10 cellular contexts compared by ENCODE assay signal in genomic region chr5:106843812-106844416, GRCh38.
DNase-seq lines count a peak whose midpoint lies in the region; ATAC-seq and TF ChIP-seq lines count a peak whose summit lies in the region.
"Had no signal": no experiment of that assay in that cellular context is flagged by ENCODE, and none has a peak within 500 bp of the region (broad histone marks: within the 10 kb centered on the region; RNA-seq: fewer than 3 reads in every experiment).

No MANE protein-coding gene starts in this region.

- CTCF ChIA-PET in HCT116 (lab: Charles Lee) = no interaction called here

- no peak overlapping the region for H3K4me3 Mint-ChIP-seq in activated T-cell treated with anti-CD3 and anti-CD28 coated beads, Interleukin-2, amount 50 U/mL, for 4 hours

- no peaks in the 10 kb centered on the region for H3K36me3 ChIP-seq in HCT116 (ENCODE audit: control insufficient read depth in 1 of 2, insufficient read depth in 2 of 2, low read length in 2 of 2)
- H3K36me3 ChIP-seq in hepatocyte (replicated peaks; ENCODE audit: insufficient read depth, low read depth) = no peaks in the 10 kb centered on the region
- H3K36me3 ChIP-seq in adrenal gland (replicated peaks in 1 of 2) = no peaks in the 10 kb centered on the region

- peak; percentile 90 for ATAC-seq in HCT116
- ATAC-seq in activated T-cell treated with anti-CD3 and anti-CD28 coated beads, Interleukin-2, amount 50 U/mL, for 4 hours = no peak

- H3K27me3 ChIP-seq in HCT116 (ENCODE audit: insufficient read depth, low read length) (no peaks in the 10 kb centered on the region), hepatocyte (no peaks in the 10 kb centered on the region), adrenal gland (no peaks in the 10 kb centered on the region)

- TF ChIP-seq POLR2A in HCT116 (IDR thresholded peaks at IDR 0.05; ENCODE audit: borderline replicate concordance, extremely low read depth, insufficient read depth, insufficient read length) (no peak), adrenal gland (IDR thresholded peaks at IDR 0.05) (no peak)

- H2AFZ ChIP-seq in HCT116 (ENCODE audit: low read depth, low read length, poor library complexity, severe bottlenecking) = peak overlapping the region; percentile 24
- no peak overlapping the region for H2AFZ ChIP-seq in hepatocyte

- DNase-seq in HCT116 (ENCODE audit: low read depth, low spot score) (peak; percentile 13), RPMI7951 (ENCODE audit: low read depth) (peak; percentile 6), hepatocyte (ENCODE audit: low spot score) (peak; percentile 28), NCI-H1092 treated with DMSO at 0.1 percent for 48 hours (lab: John Stamatoyannopoulos, UW) (no peak), adrenal gland (no peak)
- no peak for DNase-seq in activated T-cell treated with anti-CD3 and anti-CD28 coated beads, Interleukin-2, amount 50 U/mL, for 48 hours
- no peak for DNase-seq in activated T-cell treated with anti-CD3 and anti-CD28 coated beads, Interleukin-2, amount 50 U/mL, for 4 hours
- DNase-seq: caudate nucleus had no signal

- BruUV-seq in HCT116 (replicated peaks; lab: Mats Ljungman, UMichigan) = no TSS peak

- H3K9me2 ChIP-seq in HCT116 (ENCODE audit: insufficient read depth) (no peaks in the 10 kb centered on the region), hepatocyte (replicated peaks; ENCODE audit: insufficient read depth) (no peaks in the 10 kb centered on the region)

- peak; percentile 29 for TF ChIP-seq RAD21 in HCT116 (IDR thresholded peaks at IDR 0.05; ENCODE audit: low read depth)

- intact Hi-C loops in HCT116 (cut with micrococcal nuclease) = no loop called here
- intact Hi-C loops in adrenal gland (cut with DNase I) = no loop called here

- no peak overlapping the region for H3K4me2 ChIP-seq in HCT116 (ENCODE audit: low read length)
- H3K4me2 ChIP-seq in hepatocyte = no peak overlapping the region

- TF ChIP-seq CTCF in C4-2B (conservative IDR thresholded peaks at IDR 0.05) (peak; percentile 64), HCT116 (IDR thresholded peaks at IDR 0.05 in 2 of 3, conservative IDR thresholded peaks at IDR 0.05 in 1 of 3; ENCODE audit: borderline replicate concordance in 1 of 3, insufficient read depth in 1 of 3, low read depth in 2 of 3, low read length in 2 of 3) (peak; percentile 5 to 40 (median 33); a peak in 3 of 6 replicates), hepatocyte (IDR thresholded peaks at IDR 0.05; ENCODE audit: poor library complexity) (peak; percentile 23), adrenal gland (IDR thresholded peaks at IDR 0.05) (peak in 1 of 6 experiments; percentile 8)

- no peaks in the 10 kb centered on the region for H3K36me3 Mint-ChIP-seq in activated T-cell treated with anti-CD3 and anti-CD28 coated beads, Interleukin-2, amount 50 U/mL, for 4 hours (ENCODE audit: insufficient read depth)

- RAD21 ChIA-PET in HCT116 (lab: Charles Lee; ENCODE audit: low non-redundant PET in 1 of 2, low total read pairs in 2 of 2, uncharacterized antibody in 2 of 2, unreplicated experiment in 2 of 2) = interaction anchor here in 1 of 2 experiments (0.7 kb wide), 1 partner anchor 51 kb away, joined by 4 read pairs; no protein-coding TSS in a partner anchor

- H3K79me2 ChIP-seq in HCT116 (ENCODE audit: insufficient read depth, low read length) (no peaks in the 10 kb centered on the region), hepatocyte (no peaks in the 10 kb centered on the region)

- H3K27me3 Mint-ChIP-seq in activated T-cell treated with anti-CD3 and anti-CD28 coated beads, Interleukin-2, amount 50 U/mL, for 4 hours (ENCODE audit: low read depth) = no peaks in the 10 kb centered on the region

- no peaks in the 10 kb centered on the region for H3K4me1 Mint-ChIP-seq in activated T-cell treated with anti-CD3 and anti-CD28 coated beads, Interleukin-2, amount 50 U/mL, for 4 hours (ENCODE audit: low read depth)

- 84% methylated on average over 4 of the region's 4 CpGs for WGBS in hepatocyte (ENCODE audit: low lambda C conversion rate, missing lambda C conversion rate)
- 82 to 85% (median 83%) methylated on average over 4 of the region's 4 CpGs for WGBS in adrenal gland, 4 donors

- H4K20me1 ChIP-seq in HCT116 (ENCODE audit: insufficient read depth) (no peaks in the 10 kb centered on the region), hepatocyte (ENCODE audit: insufficient read depth, poor library complexity, severe bottlenecking) (no peaks in the 10 kb centered on the region)

- no peak overlapping the region for H3K4me3 ChIP-seq in HCT116 (replicated peaks in 1 of 2; ENCODE audit: low read depth in 1 of 2, low read length in 2 of 2)
- H3K4me3 ChIP-seq in hepatocyte = no peak overlapping the region
- no peak overlapping the region for H3K4me3 ChIP-seq in adrenal gland

- H3K9ac ChIP-seq in HCT116 (ENCODE audit: low read length) = no peak overlapping the region

- H3K27ac ChIP-seq in C4-2B = no peak overlapping the region
- no peak overlapping the region for H3K27ac ChIP-seq in HCT116 (ENCODE audit: low read depth, low read length)
- no peak overlapping the region for H3K27ac ChIP-seq in hepatocyte
- no peak overlapping the region for H3K27ac ChIP-seq in adrenal gland
- H3K27ac ChIP-seq: HL-60 had no signal

- POLR2A ChIA-PET in HCT116 (lab: Charles Lee) = no interaction called here

- H3K9me3 ChIP-seq in HCT116 (ENCODE audit: control insufficient read depth in 1 of 2, insufficient read depth in 1 of 2, low read depth in 1 of 2, low read length in 2 of 2) = no peaks in the 10 kb centered on the region
- H3K9me3 ChIP-seq in hepatocyte (ENCODE audit: low read depth) = no peaks in the 10 kb centered on the region
- H3K9me3 ChIP-seq in adrenal gland (replicated peaks in 1 of 3) = no peaks in the 10 kb centered on the region

- H3K9me3 Mint-ChIP-seq in activated T-cell treated with anti-CD3 and anti-CD28 coated beads, Interleukin-2, amount 50 U/mL, for 4 hours = peaks cover 12% of the 10 kb centered on the region

- H3K4me1 ChIP-seq in HCT116 (ENCODE audit: control insufficient read depth in 1 of 2, insufficient read depth in 2 of 2, low read length in 2 of 2) (no peaks in the 10 kb centered on the region), hepatocyte (ENCODE audit: insufficient read depth) (no peaks in the 10 kb centered on the region), adrenal gland (replicated peaks in 1 of 2) (no peaks in the 10 kb centered on the region)

TF ChIP-seq in HCT116, 20 proteins besides CTCF, POLR2A, EP300 and RAD21 (continues in another document):
- no peak; the same call in 1 of the 2 replicates for TF ChIP-seq SRF (IDR thresholded peaks at IDR 0.05; ENCODE audit: low read depth)
- TF ChIP-seq TCF7L2 (IDR thresholded peaks at IDR 0.05; ENCODE audit: borderline replicate concordance, extremely low read depth, insufficient read depth, insufficient read length) = no peak
- no peak for TF ChIP-seq ZNF274 (IDR thresholded peaks at IDR 0.05; ENCODE audit: low read depth, low read length)
- TF ChIP-seq EGR1 (IDR thresholded peaks at IDR 0.05; ENCODE audit: low read depth) = no peak
- no peak for TF ChIP-seq SIN3A (IDR thresholded peaks at IDR 0.05; ENCODE audit: low read depth)
- no peak for TF ChIP-seq REST (IDR thresholded peaks at IDR 0.05; ENCODE audit: low read depth)
- no peak for TF ChIP-seq YY1 (IDR thresholded peaks at IDR 0.05; ENCODE audit: extremely low read depth, insufficient replicate concordance, low read depth, low read length)
- TF ChIP-seq ELF1 (IDR thresholded peaks at IDR 0.05; ENCODE audit: borderline replicate concordance, low read depth) = no peak
- no peak for TF ChIP-seq CEBPB (IDR thresholded peaks at IDR 0.05; ENCODE audit: low read depth)
- TF ChIP-seq MAX (IDR thresholded peaks at IDR 0.05) = no peak
- no peak for TF ChIP-seq CBX3 (IDR thresholded peaks at IDR 0.05; ENCODE audit: low read depth)
- no peak for TF ChIP-seq JUND (IDR thresholded peaks at IDR 0.05)
- TF ChIP-seq FOSL1 (IDR thresholded peaks at IDR 0.05; ENCODE audit: low read depth) = no peak
- TF ChIP-seq ATF3 (IDR thresholded peaks at IDR 0.05) = no peak
- TF ChIP-seq ZFX (IDR thresholded peaks at IDR 0.05) = no peak

Comparison
In these comparisons a context has a peak if more than half of its experiments do, and no peak if none do; other contexts are left out.
1. DNase-seq: peak in HCT116 (single experiment), RPMI7951 (single experiment) and hepatocyte (single experiment); none in activated T-cell treated with anti-CD3 and anti-CD28 coated beads, Interleukin-2, amount 50 U/mL, for 48 hours (0 of 2), NCI-H1092 treated with DMSO at 0.1 percent for 48 hours (single experiment), adrenal gland (0 of 7) and activated T-cell treated with anti-CD3 and anti-CD28 coated beads, Interleukin-2, amount 50 U/mL, for 4 hours (single experiment).